In genomic region chr12:91922674-91923073, GRCh38 we compare ENCODE assay signal across 19 cellular contexts.
"Had no signal": no experiment of that assay in that cellular context is flagged by ENCODE, and none has a peak within 500 bp of the region (broad histone marks: within the 10 kb centered on the region; RNA-seq: fewer than 3 reads in every experiment).

No MANE protein-coding gene starts in this region.

- H3K4me1 ChIP-seq: gastrocnemius medialis, heart left ventricle had no signal

- H3K27ac ChIP-seq: coronary artery, gastrocnemius medialis, heart left ventricle, tibial nerve had no signal

- H3K4me1 Mint-ChIP-seq: brain had no signal

- H3K27me3 ChIP-seq: gastrocnemius medialis, heart left ventricle, tibial nerve had no signal

- DNase-seq: activated effector memory CD4-positive, alpha-beta T cell treated with Interleukin-2 at 50 U/mL for 16 hours; activated naive CD4-positive, alpha-beta T cell treated with anti-CD3 and anti-CD28 coated beads, Interleukin-2, amount 50 U/mL, for 16 hours; gastrocnemius medialis; heart left ventricle; immature natural killer cell; left colon; naive thymus-derived CD8-positive, alpha-beta T cell; small intestine; stimulated activated CD4-positive, alpha-beta T cell treated with anti-CD3 and anti-CD28 coated beads, Interleukin-4, amount 100 ng/mL, for 4 hours; stimulated activated CD8-positive, alpha-beta memory T cell treated with anti-CD3 and anti-CD28 coated beads, Interleukin-4, amount 100 ng/mL, for 48 hours; stimulated activated naive CD4-positive, alpha-beta T cell treated with Interleukin-2 at 50 U/mL for 16 hours; substantia nigra had no signal

- ATAC-seq: activated CD4-positive, CD25-positive, alpha-beta regulatory T cell treated with anti-CD3 and anti-CD28 coated beads, Interleukin-2, amount 50 U/mL, for 24 hours; gastrocnemius medialis; heart left ventricle; left colon; naive thymus-derived CD8-positive, alpha-beta T cell; right cardiac atrium had no signal

- H3K27ac Mint-ChIP-seq: brain, progenitor cell of endocrine pancreas had no signal

- H3K9me3 ChIP-seq: gastrocnemius medialis, heart left ventricle, tibial nerve had no signal

- H3K27me3 Mint-ChIP-seq: brain; central memory CD8-positive, alpha-beta T cell; naive thymus-derived CD8-positive, alpha-beta T cell; progenitor cell of endocrine pancreas had no signal

- H3K36me3 ChIP-seq: gastrocnemius medialis, heart left ventricle, tibial nerve had no signal

- H3K9me3 Mint-ChIP-seq: central memory CD8-positive, alpha-beta T cell had no signal

- H3K4me3 ChIP-seq: coronary artery, gastrocnemius medialis, heart left ventricle, tibial nerve had no signal

- H3K4me3 Mint-ChIP-seq: brain; central memory CD8-positive, alpha-beta T cell; immature natural killer cell; naive thymus-derived CD8-positive, alpha-beta T cell had no signal
